11 cellular contexts compared by ENCODE assay signal in the genomic region with DNA sequence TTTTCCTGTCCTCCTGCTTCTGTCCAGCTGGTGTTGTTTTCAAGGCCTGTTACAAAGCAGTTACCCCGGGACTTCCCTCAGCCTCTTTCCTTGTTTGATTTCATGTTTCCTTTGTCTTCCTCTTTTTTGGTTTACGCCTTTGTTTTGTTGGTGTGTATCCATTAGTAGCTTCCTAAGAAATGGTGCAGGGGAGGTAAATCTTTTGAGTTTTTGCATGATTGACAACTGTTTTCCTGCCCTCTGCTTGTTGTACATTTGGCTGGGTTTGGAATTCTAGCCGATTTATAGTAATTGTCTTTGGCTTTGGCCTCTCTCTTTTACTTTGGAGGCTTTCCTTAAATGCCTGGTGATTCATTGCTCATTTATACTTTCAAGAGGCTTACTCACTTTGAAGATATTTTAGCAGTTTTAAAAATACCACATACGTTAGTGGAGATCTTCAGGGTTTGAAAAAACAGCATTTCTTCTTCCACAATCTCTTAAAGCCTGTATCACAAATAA. TPM values are rescaled to one million over a fixed set of nuclear protein-coding genes. Genes with fewer than 3 reads are reported as not detected.
DNase-seq lines count a peak whose midpoint lies in the region; ATAC-seq, FAIRE-seq and TF ChIP-seq lines count a peak whose summit lies in the region.
"Had no signal": no experiment of that assay in that cellular context is flagged by ENCODE, and none has a peak within 500 bp of the region (broad histone marks: within the 10 kb centered on the region; RNA-seq: fewer than 3 reads in every experiment).

No MANE protein-coding gene starts in this region.

- H3K4me1 Mint-ChIP-seq in astrocyte (ENCODE audit: low read depth, unreplicated experiment) (peaks cover 11% of the 10 kb centered on the region), natural killer cell (no peaks in the 10 kb centered on the region)

- DNase-seq in AG04450 (ENCODE audit: low read depth, low spot score), result peak; percentile 55
- peak; percentile 85 for DNase-seq in HS-5 (ENCODE audit: low read depth)
- peak; percentile 90 for DNase-seq in astrocyte (ENCODE audit: low read depth)
- peak; percentile 87 for DNase-seq in iris pigment epithelial cell (ENCODE audit: low read depth)
- DNase-seq in NCI-H748 (lab: John Stamatoyannopoulos, UW; ENCODE audit: unreplicated experiment), result no peak
- no peak for DNase-seq in natural killer cell
- no peak for DNase-seq in NCI-H1105 (lab: John Stamatoyannopoulos, UW)
- no peak for DNase-seq in OCI-LY7 (ENCODE audit: low spot score)
- DNase-seq: NCI-H1417 treated with DMSO at 0.1 percent for 48 hours had no signal

- H3K36me3 Mint-ChIP-seq in astrocyte (ENCODE audit: low read depth, unreplicated experiment), result peaks cover 12% of the 10 kb centered on the region
- no peaks in the 10 kb centered on the region for H3K36me3 Mint-ChIP-seq in natural killer cell

- peaks cover 30% of the 10 kb centered on the region for H3K4me1 ChIP-seq in astrocyte (ENCODE audit: insufficient read depth, low read length)
- H3K4me1 ChIP-seq in OCI-LY7 (ENCODE audit: insufficient read depth, low read length, poor library complexity, severe bottlenecking), result no peaks in the 10 kb centered on the region

- H3K79me2 ChIP-seq in astrocyte (ENCODE audit: insufficient read depth, low read length), result no peaks in the 10 kb centered on the region
- no peaks in the 10 kb centered on the region for H3K79me2 ChIP-seq in OCI-LY7 (ENCODE audit: insufficient read depth, low read depth, low read length)

- H3K4me2 ChIP-seq in astrocyte (ENCODE audit: low read length) (peak overlapping the region; percentile 78), OCI-LY7 (ENCODE audit: low read length) (no peak overlapping the region)
- H3K4me2 ChIP-seq: BLaER1 had no signal

- peak overlapping the region; percentile 1 for H3K4me3 Mint-ChIP-seq in astrocyte (ENCODE audit: unreplicated experiment)
- H3K4me3 Mint-ChIP-seq in natural killer cell, result no peak overlapping the region

- no peak for ATAC-seq in natural killer cell

- peak overlapping the region; percentile 66 for H3K27ac ChIP-seq in AG04450 (ENCODE audit: low read depth, low read length)
- H3K27ac ChIP-seq in astrocyte (ENCODE audit: low read depth, low read length), result peak overlapping the region; percentile 74
- no peak overlapping the region for H3K27ac ChIP-seq in OCI-LY7 (ENCODE audit: low read depth, low read length, poor library complexity, severe bottlenecking)
- H3K27ac ChIP-seq: BLaER1, VCaP had no signal

- POLR2A ChIA-PET in AG04450 (lab: Yijun Ruan, JAX) (no interaction called here), OCI-LY7 (lab: Charles Lee) (interaction anchor here (0.6 kb wide), 1 partner anchor 15 kb away, joined by 3 read pairs; no protein-coding TSS in a partner anchor)

- peak overlapping the region; percentile 68 for H3K27ac Mint-ChIP-seq in astrocyte (ENCODE audit: unreplicated experiment)
- no peak overlapping the region for H3K27ac Mint-ChIP-seq in natural killer cell

- H3K36me3 ChIP-seq in astrocyte (ENCODE audit: insufficient read depth, low read length), result no peaks in the 10 kb centered on the region
- H3K36me3 ChIP-seq in OCI-LY7 (ENCODE audit: insufficient read depth, low read length), result no peaks in the 10 kb centered on the region
- H3K36me3 ChIP-seq: BLaER1 had no signal

- H3K9me3 Mint-ChIP-seq in astrocyte (ENCODE audit: unreplicated experiment) (peaks cover 18% of the 10 kb centered on the region), natural killer cell (no peaks in the 10 kb centered on the region)

- H4K20me1 ChIP-seq in astrocyte (ENCODE audit: insufficient read depth, low read length), result no peaks in the 10 kb centered on the region
- no peaks in the 10 kb centered on the region for H4K20me1 ChIP-seq in OCI-LY7 (ENCODE audit: insufficient read depth, low read length)
- H4K20me1 ChIP-seq: BLaER1 had no signal

- no peak for TF ChIP-seq CTCF in AG04450 (IDR thresholded peaks at IDR 0.05; ENCODE audit: low read depth, low read length)
- no peak for TF ChIP-seq CTCF in astrocyte (IDR thresholded peaks at IDR 0.05; ENCODE audit: insufficient read depth, low read depth, low read length)
- TF ChIP-seq CTCF in natural killer cell (IDR thresholded peaks at IDR 0.05), result no peak
- TF ChIP-seq CTCF in OCI-LY7 (conservative IDR thresholded peaks at IDR 0.05; ENCODE audit: low read length), result no peak

- H3K9ac ChIP-seq in astrocyte (ENCODE audit: low read length), result peak overlapping the region; percentile 54
- H3K9ac ChIP-seq: BLaER1 had no signal

- intact Hi-C loops in natural killer cell (cut with micrococcal nuclease) (no loop called here), OCI-LY7 (cut with micrococcal nuclease; ENCODE audit: unreplicated experiment) (no loop called here)

- H3K4me3 ChIP-seq in AG04450 (ENCODE audit: low read depth, low read length) (no peak overlapping the region), astrocyte (ENCODE audit: insufficient read depth, low read depth, low read length) (no peak overlapping the region), OCI-LY7 (ENCODE audit: low read depth, low read length, poor library complexity, severe bottlenecking) (no peak overlapping the region)
- H3K4me3 ChIP-seq: BLaER1 had no signal

- FAIRE-seq in astrocyte (lab: Jason Lieb, UNC), result peak; percentile 90

- H3K9me2 ChIP-seq in OCI-LY7 (ENCODE audit: insufficient read depth, low read length), result no peaks in the 10 kb centered on the region

- H3K27me3 ChIP-seq in AG04450 (ENCODE audit: control insufficient read depth, insufficient read depth, low read length) (no peaks in the 10 kb centered on the region), astrocyte (ENCODE audit: insufficient read depth, low read length) (no peaks in the 10 kb centered on the region)
- H3K27me3 ChIP-seq: BLaER1 had no signal

- H3K9me3 ChIP-seq in AG04450 (ENCODE audit: control insufficient read depth, insufficient read depth, low read length), result no peaks in the 10 kb centered on the region; the same call in 1 of the 2 replicates
- no peaks in the 10 kb centered on the region for H3K9me3 ChIP-seq in astrocyte (ENCODE audit: insufficient read depth, low read depth, low read length)
- no peaks in the 10 kb centered on the region for H3K9me3 ChIP-seq in OCI-LY7 (ENCODE audit: low read length)

- CTCF ChIA-PET in AG04450 (lab: Charles Lee) (interaction anchor here (0.6 kb wide), 1 partner anchor 12 kb away, joined by 4 read pairs; no protein-coding TSS in a partner anchor), OCI-LY7 (lab: Charles Lee; ENCODE audit: unreplicated experiment) (no interaction called here)

- no TSS peak for BruUV-seq in OCI-LY7 (replicated peaks; lab: Mats Ljungman, UMichigan)

- peaks cover 20% of the 10 kb centered on the region for H3K27me3 Mint-ChIP-seq in astrocyte (ENCODE audit: low read depth, unreplicated experiment)
- H3K27me3 Mint-ChIP-seq in natural killer cell (ENCODE audit: low read depth in 2 of 2), result peaks cover 0 to 19% of the 10 kb centered on the region in 2 donors

- H2AFZ ChIP-seq in astrocyte (ENCODE audit: low read depth, low read length) (peak overlapping the region; percentile 42), OCI-LY7 (ENCODE audit: low read length) (no peak overlapping the region)

RNA-seq across cellular contexts. Expression of gene DNAH2, which starts 32.8 kb away (rescaled TPM):
- 0.04 and 0.06 TPM in 2 replicates for polyA plus RNA-seq in AG04450 (2011; rRNA removed)
- 0.09 TPM in 2 replicates for polyA minus RNA-seq in AG04450 (2011; rRNA and poly(A)+ RNA removed)
- total RNA-seq in astrocyte (0.11 and 0.34 TPM in 2 replicates), natural killer cell (under 1 TPM in 2 of 3 donors, not detected in 1; 0.05 to 0.07 TPM), OCI-LY7 (2022) (not detected in 2 replicates)
- total RNA-seq in OCI-LY7 (2014; rRNA removed; shearing (Covaris generic)), result 0.05 TPM in 1 of 2 replicates, not detected in the other

RNA-seq across cellular contexts. Expression of gene EFNB3, which starts 45.4 kb away (rescaled TPM):
- polyA plus RNA-seq in AG04450 (2011; rRNA removed), result 7.2 and 7.7 TPM in 2 replicates
- polyA minus RNA-seq in AG04450 (2011; rRNA and poly(A)+ RNA removed), result 5.3 and 6.7 TPM in 2 replicates
- total RNA-seq in astrocyte (7.0 and 7.6 TPM in 2 replicates), natural killer cell (not detected), OCI-LY7 (2022) (0.11 and 0.15 TPM in 2 replicates)
- not detected in 2 replicates for total RNA-seq in OCI-LY7 (2014; rRNA removed; shearing (Covaris generic))

Comparison
In these comparisons a context has a peak if more than half of its experiments do, and no peak if none do; other contexts are left out.
1. DNase-seq: peak in AG04450 (single experiment), HS-5 (single experiment), astrocyte (single experiment) and iris pigment epithelial cell (single experiment); none in NCI-H748 (single experiment), natural killer cell (single experiment), NCI-H1105 (single experiment) and OCI-LY7 (single experiment).